19 cellular contexts compared by ENCODE assay signal in genomic region chr2:236578980-236579745, GRCh38. TPM values are rescaled to one million over a fixed set of nuclear protein-coding genes. Genes with fewer than 3 reads are reported as not detected.
A peak's percentile ranks its signal among the peaks of the same experiment; 100 is the strongest.
DNase-seq lines count a peak whose midpoint lies in the region; TF ChIP-seq lines count a peak whose summit lies in the region.
"Had no signal": no experiment of that assay in that cellular context is flagged by ENCODE, and none has a peak within 500 bp of the region (broad histone marks: within the 10 kb centered on the region; RNA-seq: fewer than 3 reads in every experiment).

No MANE protein-coding gene starts in this region.

- H3K9me3 ChIP-seq in esophagus squamous epithelium: no peaks in the 10 kb centered on the region
- H3K9me3 ChIP-seq: neutrophil had no signal

- TF ChIP-seq POLR2A in esophagus squamous epithelium (IDR thresholded peaks at IDR 0.05): no peak

- intact Hi-C loops in esophagus squamous epithelium (cut with DNase I): no loop called here
- intact Hi-C loops in posterior vena cava (cut with DNase I): loop anchor here (5.0 to 10.0 kb wide), 3 partner anchors 206 to 443 kb away; no protein-coding TSS in a partner anchor

- H3K4me1 ChIP-seq in esophagus squamous epithelium: peaks cover 0 to 52% (median 0%) of the 10 kb centered on the region in 3 donors
- H3K4me1 ChIP-seq: foreskin keratinocyte had no signal

- H3K27ac Mint-ChIP-seq in activated naive CD4-positive, alpha-beta T cell treated with anti-CD3 and anti-CD28 coated beads, Interleukin-2, amount 10 ng/mL, durations not matched to agents 7 days and 5 days: no peak overlapping the region
- H3K27ac Mint-ChIP-seq in glutamatergic neuron (ENCODE audit: unreplicated experiment): no peak overlapping the region
- H3K27ac Mint-ChIP-seq: activated T-cell treated with anti-CD3 and anti-CD28 coated beads, Interleukin-2, amount 50 U/mL, for 24 hours; IgD-negative memory B cell had no signal

- WGBS in esophagus squamous epithelium, 2 donors: 74 to 82% methylated on average over 7 to 9 of the region's 9 CpGs

- no peak overlapping the region for H3K4me3 ChIP-seq in esophagus squamous epithelium
- H3K4me3 ChIP-seq: SK-N-MC had no signal

- H3K9me3 Mint-ChIP-seq in activated naive CD4-positive, alpha-beta T cell treated with anti-CD3 and anti-CD28 coated beads, Interleukin-2, amount 10 ng/mL, durations not matched to agents 7 days and 5 days: no peaks in the 10 kb centered on the region
- no peaks in the 10 kb centered on the region for H3K9me3 Mint-ChIP-seq in glutamatergic neuron (ENCODE audit: unreplicated experiment)
- H3K9me3 Mint-ChIP-seq: activated T-cell treated with anti-CD3 and anti-CD28 coated beads, Interleukin-2, amount 50 U/mL, for 24 hours; IgD-negative memory B cell had no signal

- peak overlapping the region; percentile 67 for H3K27ac ChIP-seq in C4-2B
- H3K27ac ChIP-seq in esophagus squamous epithelium: peak overlapping the region in 3 of 4 donors; percentile 59 to 76 (median 60)
- H3K27ac ChIP-seq: foreskin keratinocyte, neutrophil, SK-N-MC had no signal

- H3K4me3 Mint-ChIP-seq in activated naive CD4-positive, alpha-beta T cell treated with anti-CD3 and anti-CD28 coated beads, Interleukin-2, amount 10 ng/mL, durations not matched to agents 7 days and 5 days: no peak overlapping the region
- no peak overlapping the region for H3K4me3 Mint-ChIP-seq in glutamatergic neuron (ENCODE audit: unreplicated experiment)
- H3K4me3 Mint-ChIP-seq: activated T-cell treated with anti-CD3 and anti-CD28 coated beads, Interleukin-2, amount 50 U/mL, for 24 hours; IgD-negative memory B cell had no signal

- no peaks in the 10 kb centered on the region for H3K27me3 ChIP-seq in esophagus squamous epithelium
- H3K27me3 ChIP-seq: foreskin keratinocyte, neutrophil had no signal

- no peak for TF ChIP-seq CTCF in C4-2B (conservative IDR thresholded peaks at IDR 0.05)
- no peak for TF ChIP-seq CTCF in esophagus squamous epithelium (IDR thresholded peaks at IDR 0.05)
- TF ChIP-seq CTCF in glutamatergic neuron (IDR thresholded peaks at IDR 0.05; ENCODE audit: partially characterized antibody, unreplicated experiment): no peak

- CTCF ChIA-PET in activated naive CD4-positive, alpha-beta T cell treated with anti-CD3 and anti-CD28 coated beads, Interleukin-2, amount 10 ng/mL, durations not matched to agents 7 days and 5 days (lab: Charles Lee): no interaction called here

- no peaks in the 10 kb centered on the region for H3K4me1 Mint-ChIP-seq in activated naive CD4-positive, alpha-beta T cell treated with anti-CD3 and anti-CD28 coated beads, Interleukin-2, amount 10 ng/mL, durations not matched to agents 7 days and 5 days
- H3K4me1 Mint-ChIP-seq in glutamatergic neuron (ENCODE audit: low read depth, unreplicated experiment): peaks cover 23% of the 10 kb centered on the region

- DNase-seq in NCI-H2196 (lab: John Stamatoyannopoulos, UW; ENCODE audit: unreplicated experiment) (peak; percentile 59), esophagus squamous epithelium (lab: John Stamatoyannopoulos, UW) (no peak), posterior vena cava (ENCODE audit: low spot score) (peak; percentile 77), DMS153 treated with DMSO at 0.1 percent for 48 hours (lab: John Stamatoyannopoulos, UW; ENCODE audit: unreplicated experiment) (no peak), glutamatergic neuron (no peak)
- DNase-seq in activated CD8-positive, alpha-beta memory T cell treated with anti-CD3 and anti-CD28 coated beads, Interleukin-2, amount 50 U/mL, for 4 hours: no peak
- DNase-seq in activated naive CD4-positive, alpha-beta T cell treated with anti-CD3 and anti-CD28 coated beads, Interleukin-2, amount 10 ng/mL, durations not matched to agents 7 days and 5 days: no peak
- DNase-seq: activated T-cell treated with anti-CD3 and anti-CD28 coated beads, Interleukin-2, amount 50 U/mL, for 24 hours; central memory CD4-positive, alpha-beta T cell; foreskin keratinocyte; NCI-H1105; NCI-H226; PC-3; stimulated activated CD4-positive, alpha-beta T cell treated with anti-CD3 and anti-CD28 coated beads, Interleukin-4, amount 100 ng/mL, for 24 hours had no signal

- peaks cover 17% of the 10 kb centered on the region for H3K36me3 Mint-ChIP-seq in activated naive CD4-positive, alpha-beta T cell treated with anti-CD3 and anti-CD28 coated beads, Interleukin-2, amount 10 ng/mL, durations not matched to agents 7 days and 5 days
- peaks cover 17% of the 10 kb centered on the region for H3K36me3 Mint-ChIP-seq in glutamatergic neuron (ENCODE audit: unreplicated experiment)

- H3K36me3 ChIP-seq in esophagus squamous epithelium: peaks cover 0 to 28% (median 12%) of the 10 kb centered on the region in 3 donors
- H3K36me3 ChIP-seq: neutrophil had no signal

- H3K27me3 Mint-ChIP-seq in activated naive CD4-positive, alpha-beta T cell treated with anti-CD3 and anti-CD28 coated beads, Interleukin-2, amount 10 ng/mL, durations not matched to agents 7 days and 5 days: no peaks in the 10 kb centered on the region
- no peaks in the 10 kb centered on the region for H3K27me3 Mint-ChIP-seq in glutamatergic neuron (ENCODE audit: unreplicated experiment)
- H3K27me3 Mint-ChIP-seq: activated T-cell treated with anti-CD3 and anti-CD28 coated beads, Interleukin-2, amount 50 U/mL, for 24 hours had no signal

RNA-seq across cellular contexts. Expression of gene ACKR3, which starts 9.5 kb away (rescaled TPM):
- total RNA-seq in esophagus squamous epithelium (10 to 100 TPM in 3 of 4 donors, 1 to 10 TPM in 1; 5.9 to 29.5 (median 24.5) TPM), posterior vena cava (100 to 1,000 TPM; 124 to 132 TPM), glutamatergic neuron (ENCODE audit: unreplicated experiment) (1.2 TPM)
- total RNA-seq: G401 had no signal

Comparison
In these comparisons a context has a peak if more than half of its experiments do, and no peak if none do; other contexts are left out.
1. DNase-seq: peak in NCI-H2196 (single experiment) and posterior vena cava (single experiment); none in esophagus squamous epithelium (single experiment), activated CD8-positive, alpha-beta memory T cell treated with anti-CD3 and anti-CD28 coated beads, Interleukin-2, amount 50 U/mL, for 4 hours (single experiment), DMS153 treated with DMSO at 0.1 percent for 48 hours (single experiment), activated naive CD4-positive, alpha-beta T cell treated with anti-CD3 and anti-CD28 coated beads, Interleukin-2, amount 10 ng/mL, durations not matched to agents 7 days and 5 days (single experiment) and glutamatergic neuron (single experiment).
2. RNA of gene ACKR3, which starts 9.5 kb away (total RNA-seq): 124 to 132 TPM in posterior vena cava; 5.9 to 29.5 TPM in esophagus squamous epithelium and 1.2 TPM in glutamatergic neuron (single experiment); every median in the first group is over 4 times any median in the second.